Comparison of ENCODE assay signal across 11 cellular contexts in the genomic region with DNA sequence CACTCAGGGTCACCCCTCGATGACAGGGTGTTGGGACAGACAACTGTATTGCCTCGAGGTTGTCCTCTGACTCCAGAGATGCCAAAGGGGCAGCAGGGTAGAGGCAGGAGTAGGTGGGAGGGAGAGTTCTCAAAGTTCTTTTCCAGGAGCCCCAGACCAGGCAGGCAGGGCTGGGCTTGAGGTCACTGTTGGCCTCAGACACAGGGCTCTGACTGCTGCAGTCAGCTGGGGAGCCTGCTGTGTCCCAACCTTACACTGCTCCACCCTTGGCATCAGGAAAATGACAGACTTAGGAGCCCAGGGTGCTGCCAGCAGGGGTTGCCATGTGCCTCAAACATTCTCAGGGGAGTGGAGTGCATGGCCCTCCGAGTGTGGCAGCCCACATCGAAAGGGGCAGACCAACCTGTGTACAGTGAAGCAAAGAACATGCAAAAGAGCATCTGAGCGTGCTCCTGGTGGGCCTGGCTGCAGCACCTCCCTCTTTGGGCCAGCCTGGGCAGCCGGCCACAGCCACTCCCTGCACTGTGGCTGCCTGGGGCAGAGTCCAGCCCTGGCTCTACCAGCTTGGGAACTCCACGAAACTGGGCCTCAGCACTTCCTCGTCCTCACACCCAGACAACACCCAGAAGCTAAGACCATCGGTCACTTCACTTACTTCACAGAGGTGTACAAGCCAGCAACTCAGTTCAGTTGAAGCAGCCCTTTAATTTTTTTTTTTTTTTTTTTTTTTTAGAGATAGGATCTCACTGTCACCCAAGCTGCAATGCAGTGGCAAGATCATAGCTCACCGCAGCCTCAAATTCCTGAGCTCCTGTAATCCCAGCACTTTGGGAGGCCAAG. TPM values are rescaled to one million over a fixed set of nuclear protein-coding genes. Genes with fewer than 3 reads are reported as not detected.
A peak's percentile ranks its signal among the peaks of the same experiment; 100 is the strongest.
DNase-seq lines count a peak whose midpoint lies in the region; ATAC-seq and TF ChIP-seq lines count a peak whose summit lies in the region.
"Had no signal": no experiment of that assay in that cellular context is flagged by ENCODE, and none has a peak within 500 bp of the region (broad histone marks: within the 10 kb centered on the region; RNA-seq: fewer than 3 reads in every experiment).

No MANE protein-coding gene starts in this region.

- H3K27me3 Mint-ChIP-seq in glutamatergic neuron (ENCODE audit: unreplicated experiment): peaks cover 4% of the 10 kb centered on the region

- no peak overlapping the region for H3K4me3 Mint-ChIP-seq in glutamatergic neuron (ENCODE audit: unreplicated experiment)
- H3K4me3 Mint-ChIP-seq: dendritic cell treated with granulocyte-macrophage colony-stimulating factor and Interleukin-4, amounts not matched to agents 40 ng/mL and 50 ng/mL, for 4 days; mesothelial cell of epicardium had no signal

- intact Hi-C loops in Right ventricle myocardium inferior (cut with DNase I): no loop called here
- intact Hi-C loops in cardiac septum (cut with DNase I): loop anchor here (5.0 kb wide), 1 partner anchor 41 kb away; no protein-coding TSS in a partner anchor
- intact Hi-C loops in mammary epithelial cell (cut with micrococcal nuclease): loop anchor here (1.0 kb wide), 1 partner anchor 22 kb away; no protein-coding TSS in a partner anchor

- H3K27ac Mint-ChIP-seq in glutamatergic neuron (ENCODE audit: unreplicated experiment): no peak overlapping the region
- H3K27ac Mint-ChIP-seq: dendritic cell treated with granulocyte-macrophage colony-stimulating factor and Interleukin-4, amounts not matched to agents 40 ng/mL and 50 ng/mL, for 4 days; mesothelial cell of epicardium had no signal

- H3K27me3 ChIP-seq in mammary epithelial cell (ENCODE audit: insufficient read depth, low read length) (no peaks in the 10 kb centered on the region), MM.1S (replicated peaks; ENCODE audit: insufficient read depth, low read length) (no peaks in the 10 kb centered on the region; the same call in 1 of the 2 replicates)
- H3K27me3 ChIP-seq: BLaER1 had no signal

- no peaks in the 10 kb centered on the region for H3K4me1 Mint-ChIP-seq in glutamatergic neuron (ENCODE audit: low read depth, unreplicated experiment)

- peaks cover 1% of the 10 kb centered on the region for H3K9me3 Mint-ChIP-seq in glutamatergic neuron (ENCODE audit: unreplicated experiment)
- H3K9me3 Mint-ChIP-seq: dendritic cell treated with granulocyte-macrophage colony-stimulating factor and Interleukin-4, amounts not matched to agents 40 ng/mL and 50 ng/mL, for 4 days; mesothelial cell of epicardium had no signal

- H3K9me2 ChIP-seq in MM.1S (replicated peaks; ENCODE audit: insufficient read depth, low read length): no peaks in the 10 kb centered on the region

- H3K9ac ChIP-seq in mammary epithelial cell (ENCODE audit: insufficient read depth, low read length) (no peak overlapping the region), MM.1S (ENCODE audit: low read length) (no peak overlapping the region)
- H3K9ac ChIP-seq: BLaER1 had no signal

- H3K36me3 Mint-ChIP-seq in glutamatergic neuron (ENCODE audit: unreplicated experiment): no peaks in the 10 kb centered on the region

- in situ Hi-C loops in mammary epithelial cell (cut with MboI; ENCODE audit: low sequenced_read_pairs in 2 of 2): no loop called here

- H3K4me1 ChIP-seq in mammary epithelial cell (ENCODE audit: insufficient read depth, low read length): peaks cover 49% of the 10 kb centered on the region
- no peaks in the 10 kb centered on the region for H3K4me1 ChIP-seq in MM.1S (ENCODE audit: low read length)
- H3K4me1 ChIP-seq: BLaER1 had no signal

- H2AFZ ChIP-seq in mammary epithelial cell (ENCODE audit: low read depth, low read length) (no peak overlapping the region), MM.1S (ENCODE audit: low read length) (no peak overlapping the region)

- peak overlapping the region; percentile 29 for H3K27ac ChIP-seq in mammary epithelial cell (ENCODE audit: insufficient read depth, low read depth, low read length)
- H3K27ac ChIP-seq in MM.1S (ENCODE audit: low read length): no peak overlapping the region
- H3K27ac ChIP-seq: BLaER1 had no signal

- H4K20me1 ChIP-seq in mammary epithelial cell (ENCODE audit: insufficient read depth, low read length) (no peaks in the 10 kb centered on the region), MM.1S (ENCODE audit: insufficient read depth, low read length) (no peaks in the 10 kb centered on the region)
- H4K20me1 ChIP-seq: BLaER1 had no signal

- DNase-seq in Right ventricle myocardium inferior (ENCODE audit: missing footprints): peak; percentile 81
- DNase-seq in cardiac septum (ENCODE audit: low spot score): no peak
- peak; percentile 85 for DNase-seq in mammary epithelial cell
- DNase-seq in medulla oblongata (ENCODE audit: extremely low spot score): peak; percentile 60
- DNase-seq in MM.1S: no peak
- no peak for DNase-seq in glutamatergic neuron
- no peak for DNase-seq in NCI-H128 (lab: John Stamatoyannopoulos, UW; ENCODE audit: unreplicated experiment)

- TF ChIP-seq CTCF in mammary epithelial cell (conservative IDR thresholded peaks at IDR 0.05 in 1 of 2, IDR thresholded peaks at IDR 0.05 in 1 of 2; ENCODE audit: extremely low read depth in 1 of 2, insufficient read depth in 1 of 2, low read depth in 1 of 2, low read length in 2 of 2) (no peak), MM.1S (IDR thresholded peaks at IDR 0.05; ENCODE audit: low read length) (no peak), glutamatergic neuron (IDR thresholded peaks at IDR 0.05; ENCODE audit: partially characterized antibody, unreplicated experiment) (no peak)

- peak overlapping the region; percentile 69 for H3K4me2 ChIP-seq in mammary epithelial cell (ENCODE audit: insufficient read depth, low read depth, low read length)
- no peak overlapping the region for H3K4me2 ChIP-seq in MM.1S (ENCODE audit: low read depth, low read length)
- H3K4me2 ChIP-seq: BLaER1 had no signal

- peak; percentile 95 for ATAC-seq in Right ventricle myocardium inferior
- ATAC-seq in GM18517 (IDR thresholded peaks at IDR 0.05; ENCODE audit: unreplicated experiment): no peak

- BruUV-seq in mammary epithelial cell (replicated peaks; lab: Mats Ljungman, UMichigan): no TSS peak

- WGBS in mammary epithelial cell (ENCODE audit: low coverage, missing lambda C conversion rate): 19% methylated on average over 7 of the region's 10 CpGs

- peaks cover 24% of the 10 kb centered on the region for H3K79me2 ChIP-seq in mammary epithelial cell (ENCODE audit: insufficient read depth, low read length)
- H3K79me2 ChIP-seq in MM.1S (ENCODE audit: low read length): no peaks in the 10 kb centered on the region

- H3K4me3 ChIP-seq in mammary epithelial cell (replicated peaks in 1 of 3; ENCODE audit: insufficient read depth in 1 of 3, low read depth in 2 of 3, low read length in 3 of 3) (no peak overlapping the region), MM.1S (ENCODE audit: low read length) (no peak overlapping the region)
- H3K4me3 ChIP-seq: BLaER1 had no signal

- H3K36me3 ChIP-seq in mammary epithelial cell (ENCODE audit: insufficient read depth, low read length) (no peaks in the 10 kb centered on the region), MM.1S (replicated peaks; ENCODE audit: insufficient read depth, low read length) (no peaks in the 10 kb centered on the region)
- H3K36me3 ChIP-seq: BLaER1 had no signal

- dilution Hi-C loops in mammary epithelial cell (cut with HindIII; ENCODE audit: low sequenced_read_pairs): no loop called here

- H3F3A ChIP-seq in MM.1S (ENCODE audit: insufficient read depth, low read length): no peaks in the 10 kb centered on the region

- H3K9me3 ChIP-seq in mammary epithelial cell (replicated peaks; ENCODE audit: insufficient read depth, low read length): no peaks in the 10 kb centered on the region
- H3K9me3 ChIP-seq in MM.1S (replicated peaks; ENCODE audit: insufficient read depth, low read length): no peaks in the 10 kb centered on the region
- H3K9me3 ChIP-seq: BLaER1 had no signal

- CTCF ChIA-PET in mammary epithelial cell (lab: Charles Lee; ENCODE audit: low non-redundant PET): no interaction called here

RNA-seq across cellular contexts. Expression of a gene that starts 24.0 kb away (rescaled TPM):
- total RNA-seq in Right ventricle myocardium inferior: 2.0 TPM
- 1.3 TPM for total RNA-seq in cardiac septum
- total RNA-seq in mammary epithelial cell: 10 to 100 TPM; 10.3 to 42.4 TPM
- 9.5 TPM for polyA plus RNA-seq in mammary epithelial cell
- 27.8 TPM for polyA minus RNA-seq in mammary epithelial cell
- total RNA-seq in glutamatergic neuron (ENCODE audit: unreplicated experiment): 0.25 TPM

RNA-seq across cellular contexts. Expression of a gene that starts 54.8 kb away (rescaled TPM):
- total RNA-seq in Right ventricle myocardium inferior: not detected
- total RNA-seq in cardiac septum: not detected
- total RNA-seq in mammary epithelial cell: not detected
- not detected for polyA plus RNA-seq in mammary epithelial cell
- polyA minus RNA-seq in mammary epithelial cell: not detected
- 2.2 TPM for total RNA-seq in glutamatergic neuron (ENCODE audit: unreplicated experiment)

Comparison
In these comparisons a context has a peak if more than half of its experiments do, and no peak if none do; other contexts are left out.
1. DNase-seq: peak in Right ventricle myocardium inferior (single experiment), mammary epithelial cell (single experiment) and medulla oblongata (single experiment); none in cardiac septum (single experiment), MM.1S (single experiment), glutamatergic neuron (single experiment) and NCI-H128 (single experiment).